In the genomic region with DNA sequence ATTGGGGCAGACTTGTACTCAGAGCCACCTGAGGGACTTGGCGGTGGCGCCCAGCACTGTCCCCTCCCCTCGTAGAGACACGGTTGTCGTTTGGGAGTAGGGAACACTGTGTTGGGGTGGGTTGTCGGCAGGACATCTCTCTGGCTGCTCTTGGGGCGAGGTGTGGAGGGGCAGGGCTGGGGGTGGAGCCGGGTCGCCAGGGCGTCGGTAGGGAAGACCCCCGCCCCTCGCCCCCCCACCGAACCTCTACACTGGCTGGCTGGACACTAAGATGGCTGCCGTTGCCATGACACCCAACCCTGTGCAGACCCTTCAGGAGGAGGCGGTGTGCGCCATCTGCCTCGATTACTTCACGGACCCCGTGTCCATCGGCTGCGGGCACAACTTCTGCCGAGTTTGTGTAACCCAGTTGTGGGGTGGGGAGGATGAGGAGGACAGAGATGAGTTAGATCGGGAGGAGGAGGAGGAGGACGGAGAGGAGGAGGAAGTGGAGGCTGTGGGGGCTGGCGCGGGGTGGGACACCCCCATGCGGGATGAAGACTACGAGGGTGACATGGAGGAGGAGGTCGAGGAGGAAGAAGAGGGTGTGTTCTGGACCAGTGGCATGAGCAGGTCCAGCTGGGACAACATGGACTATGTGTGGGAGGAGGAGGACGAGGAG, we compare ENCODE assay signal across 8 cellular contexts. TPM values are rescaled to one million over a fixed set of nuclear protein-coding genes. Genes with fewer than 3 reads are reported as not detected.
DNase-seq lines count a peak whose midpoint lies in the region; ATAC-seq and TF ChIP-seq lines count a peak whose summit lies in the region.

No MANE protein-coding gene starts in this region.

- peaks cover 11% of the 10 kb centered on the region for H3K36me3 Mint-ChIP-seq in activated CD4-positive, alpha-beta T cell treated with anti-CD3 and anti-CD28 coated beads for 36 hours (ENCODE audit: low read depth)

- H3K36me3 ChIP-seq in OCI-LY1 (ENCODE audit: insufficient read depth, low read length) (peaks cover 16% of the 10 kb centered on the region), vagina (no peaks in the 10 kb centered on the region)

- H3K9me3 ChIP-seq in OCI-LY1 (ENCODE audit: low read length) = no peaks in the 10 kb centered on the region
- H3K9me3 ChIP-seq in vagina = no peaks in the 10 kb centered on the region

- no peak for TF ChIP-seq POLR2A in vagina (IDR thresholded peaks at IDR 0.05)

- no peaks in the 10 kb centered on the region for H3K79me2 ChIP-seq in OCI-LY1 (ENCODE audit: insufficient read depth, low read length)

- peak overlapping the region; percentile 75 for H3K9ac ChIP-seq in OCI-LY1 (ENCODE audit: low read length)

- H3K27me3 Mint-ChIP-seq in activated CD4-positive, alpha-beta T cell treated with anti-CD3 and anti-CD28 coated beads for 36 hours = no peaks in the 10 kb centered on the region

- no peaks in the 10 kb centered on the region for H3K9me3 Mint-ChIP-seq in activated CD4-positive, alpha-beta T cell treated with anti-CD3 and anti-CD28 coated beads for 36 hours (ENCODE audit: low read depth)

- H3F3A ChIP-seq in OCI-LY1 (ENCODE audit: insufficient read depth, low read length) = 0 out of 2 replicates have a peak, but pooled peaks cover 6% of the 10 kb centered on the region

- H3K4me1 ChIP-seq in OCI-LY1 (ENCODE audit: insufficient read depth, low read length, severe bottlenecking) = peaks cover 39% of the 10 kb centered on the region
- H3K4me1 ChIP-seq in vagina = peaks cover 28% of the 10 kb centered on the region

- CTCF ChIA-PET in activated CD4-positive, alpha-beta T cell treated with anti-CD3 and anti-CD28 coated beads for 36 hours (lab: Charles Lee) = interaction anchor here (0.6 to 2.6 kb wide), 5 partner anchors 15 to 56 kb away, joined by 3 to 10 read pairs (median 3); no protein-coding TSS in a partner anchor

- TF ChIP-seq CTCF in OCI-LY1 (IDR thresholded peaks at IDR 0.05; ENCODE audit: low read length) (no peak), vagina (IDR thresholded peaks at IDR 0.05) (no peak)

- ATAC-seq in activated CD4-positive, alpha-beta T cell treated with anti-CD3 and anti-CD28 coated beads for 36 hours = peak; percentile 2
- no peak for ATAC-seq in left lobe of liver

- peak overlapping the region; percentile 67 for H3K4me3 ChIP-seq in OCI-LY1 (ENCODE audit: low read depth, low read length, poor library complexity, severe bottlenecking)
- H3K4me3 ChIP-seq in vagina = peak overlapping the region; percentile 75 to 76

- H3K27ac ChIP-seq in OCI-LY1 (ENCODE audit: low read depth, low read length, poor library complexity, severe bottlenecking) (peak overlapping the region; percentile 96), vagina (peak overlapping the region; percentile 94)

- POLR2A ChIA-PET in activated CD4-positive, alpha-beta T cell treated with anti-CD3 and anti-CD28 coated beads for 36 hours (lab: Charles Lee) = interaction anchor here (0.6 to 2.6 kb wide), 5 partner anchors 17 to 37 kb away, joined by 3 to 13 read pairs (median 6); partner anchors contain the start of genes RACK1 and TRIM52

- no peaks in the 10 kb centered on the region for H3K9me2 ChIP-seq in OCI-LY1 (ENCODE audit: low read depth, low read length)

- peaks cover 54% of the 10 kb centered on the region for H3K4me1 Mint-ChIP-seq in activated CD4-positive, alpha-beta T cell treated with anti-CD3 and anti-CD28 coated beads for 36 hours

- H3K27ac Mint-ChIP-seq in activated CD4-positive, alpha-beta T cell treated with anti-CD3 and anti-CD28 coated beads for 36 hours = peak overlapping the region; percentile 95

- peak overlapping the region; percentile 87 for H3K4me3 Mint-ChIP-seq in activated CD4-positive, alpha-beta T cell treated with anti-CD3 and anti-CD28 coated beads for 36 hours

- no peak overlapping the region for H2AFZ ChIP-seq in OCI-LY1 (ENCODE audit: low read length)

- H3K4me2 ChIP-seq in OCI-LY1 (ENCODE audit: low read length) = peak overlapping the region; percentile 96

- DNase-seq in activated CD4-positive, alpha-beta T cell treated with anti-CD3 and anti-CD28 coated beads for 36 hours = peak; percentile 73
- no peak for DNase-seq in activated CD4-positive, alpha-beta T cell treated with anti-CD3 and anti-CD28 coated beads for 1 hour
- DNase-seq in dermis blood vessel endothelial cell (peak; percentile 65), mucosa of gallbladder (ENCODE audit: low spot score) (peak; percentile 51), vagina (ENCODE audit: extremely low spot score in 2 of 2) (no peak), left lobe of liver (ENCODE audit: low spot score) (no peak), NCI-H2227 (lab: John Stamatoyannopoulos, UW; ENCODE audit: unreplicated experiment) (no peak)

- no peaks in the 10 kb centered on the region for H4K20me1 ChIP-seq in OCI-LY1 (ENCODE audit: insufficient read depth, low read length)

- intact Hi-C loops in activated CD4-positive, alpha-beta T cell treated with anti-CD3 and anti-CD28 coated beads for 36 hours (cut with DNase I, micrococcal nuclease) = loop anchor here (1.0 kb wide), 6 partner anchors 19 to 414 kb away; partner anchors contain the start of genes TRIM52 (in 2 of the 2), RACK1 (in 1 of the 2) and ZFP62 (in 1 of the 2)
- intact Hi-C loops in vagina (cut with DNase I) = no loop called here

- H3K27me3 ChIP-seq in OCI-LY1 (ENCODE audit: insufficient read depth, low read length) = no peaks in the 10 kb centered on the region
- no peaks in the 10 kb centered on the region for H3K27me3 ChIP-seq in vagina

RNA-seq across cellular contexts. Expression of gene TRIM41, which starts 0.8 kb away (rescaled TPM):
- total RNA-seq in activated CD4-positive, alpha-beta T cell treated with anti-CD3 and anti-CD28 coated beads for 36 hours = 10 to 100 TPM; 27.0 to 30.7 TPM
- total RNA-seq in dermis blood vessel endothelial cell (9.0 and 9.2 TPM in 2 replicates), mucosa of gallbladder (47.6 TPM), vagina (7.9 TPM), left lobe of liver (23.0 TPM)

RNA-seq across cellular contexts. Expression of gene TRIM7, which starts 18.9 kb away (rescaled TPM):
- 1 to 10 TPM; 1.4 to 1.6 TPM for total RNA-seq in activated CD4-positive, alpha-beta T cell treated with anti-CD3 and anti-CD28 coated beads for 36 hours
- 2.7 and 5.2 TPM in 2 replicates for total RNA-seq in dermis blood vessel endothelial cell
- 1.2 TPM for total RNA-seq in mucosa of gallbladder
- 21.6 TPM for total RNA-seq in vagina
- total RNA-seq in left lobe of liver = 0.23 TPM

RNA-seq across cellular contexts. Expression of gene RACK1, which starts 19.8 kb away (rescaled TPM):
- total RNA-seq in activated CD4-positive, alpha-beta T cell treated with anti-CD3 and anti-CD28 coated beads for 36 hours = 1,000 to 10,000 TPM; 2,724 to 3,901 TPM
- total RNA-seq in dermis blood vessel endothelial cell = 4,132 and 4,370 TPM in 2 replicates
- 1,033 TPM for total RNA-seq in mucosa of gallbladder
- 3,043 TPM for total RNA-seq in vagina
- total RNA-seq in left lobe of liver = 510 TPM

RNA-seq across cellular contexts. Expression of gene TRIM52, which starts 37.1 kb away (rescaled TPM):
- total RNA-seq in activated CD4-positive, alpha-beta T cell treated with anti-CD3 and anti-CD28 coated beads for 36 hours = 10 to 100 TPM; 10.4 to 13.1 TPM
- total RNA-seq in dermis blood vessel endothelial cell (6.3 and 8.8 TPM in 2 replicates), mucosa of gallbladder (22.8 TPM), vagina (17.2 TPM), left lobe of liver (6.0 TPM)

Comparison
In these comparisons a context has a peak if more than half of its experiments do, and no peak if none do; other contexts are left out.
1. DNase-seq: peak in activated CD4-positive, alpha-beta T cell treated with anti-CD3 and anti-CD28 coated beads for 36 hours (single experiment), dermis blood vessel endothelial cell (single experiment) and mucosa of gallbladder (single experiment); none in activated CD4-positive, alpha-beta T cell treated with anti-CD3 and anti-CD28 coated beads for 1 hour (single experiment), vagina (0 of 2), left lobe of liver (single experiment) and NCI-H2227 (single experiment).